ENCODE assay signal across 8 cellular contexts in genomic region chr17:43006639-43007551, GRCh38. TPM values are rescaled to one million over a fixed set of nuclear protein-coding genes. Genes with fewer than 3 reads are reported as not detected.
DNase-seq lines count a peak whose midpoint lies in the region; TF ChIP-seq lines count a peak whose summit lies in the region.

Gene IFI35 (plus strand): TSS chr17:43006784. CDS start chr17:43006948, 164 bp downstream.

- peak within 1 kb of the TSS; percentile 92 for H3K27ac ChIP-seq in stomach smooth muscle (ENCODE audit: low read length)

- peaks cover 9 to 17% of the 10 kb centered on the region in 2 donors for H3K36me3 ChIP-seq in stomach smooth muscle (ENCODE audit: control insufficient read depth in 2 of 2, insufficient read depth in 2 of 2, low read length in 2 of 2)

- H3K36me3 Mint-ChIP-seq in neural crest cell (ENCODE audit: low read depth) = peaks cover 8% of the 10 kb centered on the region

- peaks cover 11% of the 10 kb centered on the region for H3K4me1 Mint-ChIP-seq in neural crest cell

- H3K27ac Mint-ChIP-seq in neural crest cell (ENCODE audit: unreplicated experiment) = peak within 1 kb of the TSS; percentile 86

- TF ChIP-seq POLR2A in GM18951 (IDR thresholded peaks at IDR 0.05; ENCODE audit: extremely low read depth, insufficient read depth, insufficient read length) = peak; percentile 76

- no peaks in the 10 kb centered on the region for H3K9me3 ChIP-seq in stomach smooth muscle (ENCODE audit: control insufficient read depth in 2 of 2, low read length in 2 of 2)

- peak; percentile 32 for TF ChIP-seq CTCF in AG09319 (IDR thresholded peaks at IDR 0.05; ENCODE audit: low read depth, low read length)
- TF ChIP-seq CTCF in fibroblast of the aortic adventitia (IDR thresholded peaks at IDR 0.05; ENCODE audit: insufficient read depth, low read length) = peak; percentile 15
- peak; percentile 41 for TF ChIP-seq CTCF in neural crest cell (conservative IDR thresholded peaks at IDR 0.05)

- no peaks in the 10 kb centered on the region for H3K27me3 Mint-ChIP-seq in neural crest cell (ENCODE audit: low read depth)

- peak within 1 kb of the TSS; percentile 74 for H3K4me3 Mint-ChIP-seq in neural crest cell

- in situ Hi-C loops in GM18951 (cut with MboI; ENCODE audit: low sequenced_read_pairs, unreplicated experiment) = no loop called here

- peak; percentile 63 for DNase-seq in AG09319 (ENCODE audit: extremely low read depth, low read depth)
- DNase-seq in HT1080 (ENCODE audit: low read depth) = peak; percentile 82
- DNase-seq in SHP77 (lab: John Stamatoyannopoulos, UW) = peak; percentile 54 to 63
- peak; percentile 78 for DNase-seq in activated effector memory CD4-positive, alpha-beta T cell treated with Interleukin-2 at 50 U/mL for 16 hours
- peak; percentile 84 for DNase-seq in fibroblast of the aortic adventitia (ENCODE audit: low read depth)
- DNase-seq in neural crest cell (ENCODE audit: low read depth, low spot score) = peak; percentile 36

- H3K27me3 ChIP-seq in stomach smooth muscle (ENCODE audit: control insufficient read depth in 1 of 2, insufficient read depth in 2 of 2, low read length in 2 of 2) = no peaks in the 10 kb centered on the region

- H3K4me3 ChIP-seq in fibroblast of the aortic adventitia (ENCODE audit: low read depth, low read length) (peak within 1 kb of the TSS; percentile 89), stomach smooth muscle (ENCODE audit: low read length in 2 of 2) (peak within 1 kb of the TSS; percentile 93 to 97)

- peak within 1 kb of the TSS; percentile 96 to 97 for H3K9ac ChIP-seq in stomach smooth muscle (ENCODE audit: low read length in 2 of 2)

- H3K9me3 Mint-ChIP-seq in neural crest cell = no peaks in the 10 kb centered on the region

- H3K4me1 ChIP-seq in stomach smooth muscle (ENCODE audit: control insufficient read depth, insufficient read depth, low read length) = peaks cover 4% of the 10 kb centered on the region

RNA-seq across cellular contexts. Expression of gene IFI35, which starts in this region (rescaled TPM):
- 18.7 and 20.1 TPM in 2 replicates for total RNA-seq in HT1080 (2014; rRNA removed; shearing (Covaris generic))
- 21.4 and 22.3 TPM in 2 replicates for polyA plus RNA-seq in HT1080 (2015; cell fraction: cytosol; rRNA removed)
- 22.4 and 24.8 TPM in 2 replicates for polyA plus RNA-seq in HT1080 (2015; cell fraction: nucleus; rRNA removed)
- 34.7 and 43.0 TPM in 2 replicates for total RNA-seq in fibroblast of the aortic adventitia (ENCODE audit: low replicate concordance)
- 0.91 and 1.3 TPM in 2 replicates for total RNA-seq in neural crest cell

Comparison
In these comparisons a context has a peak if more than half of its experiments do, and no peak if none do; other contexts are left out.
1. Peak in every context shown above with its lines: DNase-seq, H3K4me3 ChIP-seq and H3K27ac ChIP-seq.